30 cellular contexts compared by ENCODE assay signal in genomic region chr3:133643611-133644010, GRCh38.
"Had no signal": no experiment of that assay in that cellular context is flagged by ENCODE, and none has a peak within 500 bp of the region (broad histone marks: within the 10 kb centered on the region; RNA-seq: fewer than 3 reads in every experiment).

No MANE protein-coding gene starts in this region.

- H3K4me1 ChIP-seq: ascending aorta, body of pancreas, Peyer's patch had no signal

- DNase-seq: activated B cell treated with CpG ODN at 0.5 μM for 24 hours; activated CD4-positive, alpha-beta memory T cell treated with anti-CD3 and anti-CD28 coated beads, Interleukin-2, amount 10 ng/mL, durations not matched to agents 7 days and 5 days; activated CD4-positive, alpha-beta T cell treated with anti-CD3 and anti-CD28 coated beads, Interleukin-2, amount 50 U/mL, for 1 hour; activated CD8-positive, alpha-beta memory T cell treated with anti-CD3 and anti-CD28 coated beads, Interleukin-2, amount 50 U/mL, for 4 hours; activated gamma-delta T cell treated with Interleukin-2 at 50 U/mL for 16 hours; activated naive CD4-positive, alpha-beta T cell treated with anti-CD3 and anti-CD28 coated beads, Interleukin-2, amount 10 ng/mL, durations not matched to agents 7 days and 5 days; activated naive CD8-positive, alpha-beta T cell treated with anti-CD3 and anti-CD28 coated beads, Interleukin-2, amount 10 ng/mL, durations not matched to agents 7 days and 5 days; activated T-cell treated with anti-CD3 and anti-CD28 coated beads, Interleukin-2, amount 50 U/mL, for 72 hours; amniotic stem cell; body of pancreas; MG63; MV-4-11; NCI-H1092 treated with DMSO at 0.1 percent for 48 hours; NCI-H1417 treated with DMSO at 0.1 percent for 48 hours; NCI-H1694; NCI-H2029; NCI-H2107; NCI-H2171 treated with DMSO at 0.1 percent for 48 hours; NCI-H226; NCI-H526 treated with DMSO at 0.1 percent for 48 hours; NCI-H82; OCI-M1; Peyer's patch; Right ventricle myocardium superior; SJCRH30 had no signal

- H3K4me1 Mint-ChIP-seq: activated B cell treated with CpG ODN at 0.5 μM for 24 hours had no signal

- H3K9me3 Mint-ChIP-seq: activated B cell treated with CpG ODN at 0.5 μM for 24 hours; activated CD4-positive, alpha-beta memory T cell treated with anti-CD3 and anti-CD28 coated beads, Interleukin-2, amount 10 ng/mL, durations not matched to agents 7 days and 5 days; activated naive CD4-positive, alpha-beta T cell treated with anti-CD3 and anti-CD28 coated beads, Interleukin-2, amount 10 ng/mL, durations not matched to agents 7 days and 5 days; activated naive CD8-positive, alpha-beta T cell treated with anti-CD3 and anti-CD28 coated beads, Interleukin-2, amount 10 ng/mL, durations not matched to agents 7 days and 5 days; activated T-cell treated with anti-CD3 and anti-CD28 coated beads, Interleukin-2, amount 50 U/mL, for 72 hours; activated T-helper 2 cell treated with anti-CD3 and anti-CD28 coated beads, Interferon-gamma antibody, Interleukin-2, Interleukin-4, amounts not matched to agents 10 μg/mL and 5 μg/mL and 100 μg/mL, durations not matched to agents 14 hours and 24 hours and 36 hours; central memory CD8-positive, alpha-beta T cell; T-helper 1 cell treated with Interleukin-12 subunit alpha and Interleukin-12 subunit beta and Interleukin-4 antibody, amounts not matched to agents 30 μg/mL and 1 μg/mL, for 36 hours had no signal

- H3K4me3 Mint-ChIP-seq: activated B cell treated with CpG ODN at 0.5 μM for 24 hours; activated CD4-positive, alpha-beta memory T cell treated with anti-CD3 and anti-CD28 coated beads, Interleukin-2, amount 10 ng/mL, durations not matched to agents 7 days and 5 days; activated naive CD4-positive, alpha-beta T cell treated with anti-CD3 and anti-CD28 coated beads, Interleukin-2, amount 10 ng/mL, durations not matched to agents 7 days and 5 days; activated naive CD8-positive, alpha-beta T cell treated with anti-CD3 and anti-CD28 coated beads, Interleukin-2, amount 10 ng/mL, durations not matched to agents 7 days and 5 days; activated T-cell treated with anti-CD3 and anti-CD28 coated beads, Interleukin-2, amount 50 U/mL, for 72 hours; central memory CD8-positive, alpha-beta T cell; T-helper 1 cell treated with Interleukin-12 subunit alpha and Interleukin-12 subunit beta and Interleukin-4 antibody, amounts not matched to agents 30 μg/mL and 1 μg/mL, for 36 hours had no signal

- H3K27me3 Mint-ChIP-seq: activated B cell treated with CpG ODN at 0.5 μM for 24 hours; activated CD4-positive, alpha-beta memory T cell treated with anti-CD3 and anti-CD28 coated beads, Interleukin-2, amount 10 ng/mL, durations not matched to agents 7 days and 5 days; activated naive CD4-positive, alpha-beta T cell treated with anti-CD3 and anti-CD28 coated beads, Interleukin-2, amount 10 ng/mL, durations not matched to agents 7 days and 5 days; activated naive CD8-positive, alpha-beta T cell treated with anti-CD3 and anti-CD28 coated beads, Interleukin-2, amount 10 ng/mL, durations not matched to agents 7 days and 5 days; central memory CD8-positive, alpha-beta T cell had no signal

- H3K4me3 ChIP-seq: ascending aorta, body of pancreas, MG63, Peyer's patch, SJCRH30 had no signal

- H3K27ac Mint-ChIP-seq: activated B cell treated with CpG ODN at 0.5 μM for 24 hours; activated CD4-positive, alpha-beta memory T cell treated with anti-CD3 and anti-CD28 coated beads, Interleukin-2, amount 10 ng/mL, durations not matched to agents 7 days and 5 days; activated naive CD4-positive, alpha-beta T cell treated with anti-CD3 and anti-CD28 coated beads, Interleukin-2, amount 10 ng/mL, durations not matched to agents 7 days and 5 days; activated naive CD8-positive, alpha-beta T cell treated with anti-CD3 and anti-CD28 coated beads, Interleukin-2, amount 10 ng/mL, durations not matched to agents 7 days and 5 days; activated T-cell treated with anti-CD3 and anti-CD28 coated beads, Interleukin-2, amount 50 U/mL, for 72 hours; activated T-helper 2 cell treated with anti-CD3 and anti-CD28 coated beads, Interferon-gamma antibody, Interleukin-2, Interleukin-4, amounts not matched to agents 10 μg/mL and 5 μg/mL and 100 μg/mL, durations not matched to agents 14 hours and 24 hours and 36 hours; T-helper 1 cell treated with Interleukin-12 subunit alpha and Interleukin-12 subunit beta and Interleukin-4 antibody, amounts not matched to agents 30 μg/mL and 1 μg/mL, for 36 hours had no signal

- H3K27ac ChIP-seq: ascending aorta, body of pancreas, Peyer's patch, RWPE1, SJCRH30 had no signal

- ATAC-seq: activated T-cell treated with anti-CD3 and anti-CD28 coated beads, Interleukin-2, amount 50 U/mL, for 72 hours; body of pancreas had no signal

- H3K9me3 ChIP-seq: ascending aorta, body of pancreas, MG63, Peyer's patch, SJCRH30 had no signal

- H3K27me3 ChIP-seq: ascending aorta, body of pancreas, MG63, Peyer's patch, SJCRH30 had no signal
